8 cellular contexts compared by ENCODE assay signal in genomic region chr19:45469835-45470146, GRCh38. TPM values are rescaled to one million over a fixed set of nuclear protein-coding genes. Genes with fewer than 3 reads are reported as not detected.
DNase-seq lines count a peak whose midpoint lies in the region; ATAC-seq, FAIRE-seq and TF ChIP-seq lines count a peak whose summit lies in the region.

No MANE protein-coding gene starts in this region.

- peak overlapping the region; percentile 100 for H3K4me2 ChIP-seq in BLaER1
- H3K4me2 ChIP-seq in mammary epithelial cell (ENCODE audit: insufficient read depth, low read depth, low read length): peak overlapping the region; percentile 89
- peak overlapping the region; percentile 99 for H3K4me2 ChIP-seq in HepG2 (ENCODE audit: low read depth, low read length)

- no peak for FAIRE-seq in HepG2 (lab: Jason Lieb, UNC)

- no peak for TF ChIP-seq CTCF in GM20000 (IDR thresholded peaks at IDR 0.05; ENCODE audit: extremely low read depth, missing control alignments)
- no peak for TF ChIP-seq CTCF in mammary epithelial cell (conservative IDR thresholded peaks at IDR 0.05 in 1 of 2, IDR thresholded peaks at IDR 0.05 in 1 of 2; ENCODE audit: extremely low read depth in 1 of 2, insufficient read depth in 1 of 2, low read depth in 1 of 2, low read length in 2 of 2)
- TF ChIP-seq CTCF in HepG2 (CRISPR knock-in tag; IDR thresholded peaks at IDR 0.05): no peak
- TF ChIP-seq CTCF in thyroid gland (IDR thresholded peaks at IDR 0.05): no peak

- H2AFZ ChIP-seq in mammary epithelial cell (ENCODE audit: low read depth, low read length): no peak overlapping the region
- H2AFZ ChIP-seq in HepG2 (ENCODE audit: low read length): no peak overlapping the region

- H4K20me1 ChIP-seq in BLaER1: peaks cover 19% of the 10 kb centered on the region
- H4K20me1 ChIP-seq in mammary epithelial cell (ENCODE audit: insufficient read depth, low read length): no peaks in the 10 kb centered on the region
- H4K20me1 ChIP-seq in HepG2 (ENCODE audit: insufficient read depth, low read length): peaks cover 5% of the 10 kb centered on the region; the same call in 1 of the 2 replicates

- H3K36me3 ChIP-seq in BLaER1: no peaks in the 10 kb centered on the region
- H3K36me3 ChIP-seq in mammary epithelial cell (ENCODE audit: insufficient read depth, low read length): no peaks in the 10 kb centered on the region
- H3K36me3 ChIP-seq in HepG2 (replicated peaks in 1 of 2; ENCODE audit: control insufficient read depth in 1 of 2, insufficient read depth in 2 of 2, low read length in 2 of 2): no peaks in the 10 kb centered on the region
- no peaks in the 10 kb centered on the region for H3K36me3 ChIP-seq in thyroid gland

- peak overlapping the region; percentile 81 for H3K4me3 ChIP-seq in BLaER1
- peak overlapping the region; percentile 61 to 96 (median 62) for H3K4me3 ChIP-seq in mammary epithelial cell (replicated peaks in 1 of 3; ENCODE audit: insufficient read depth in 1 of 3, low read depth in 2 of 3, low read length in 3 of 3)
- H3K4me3 ChIP-seq in HepG2 (replicated peaks in 1 of 3; ENCODE audit: insufficient read depth in 1 of 3, low read depth in 2 of 3, low read length in 3 of 3): peak overlapping the region; percentile 76 to 91 (median 89)
- H3K4me3 ChIP-seq in thyroid gland (replicated peaks in 1 of 3): peak overlapping the region; percentile 23 to 83 (median 53)

- TF ChIP-seq EP300 in HepG2 (IDR thresholded peaks at IDR 0.05; ENCODE audit: low read depth in 2 of 2, low read length in 2 of 2) (no peak), HepG2 (CRISPR knock-in tag; IDR thresholded peaks at IDR 0.05; ENCODE audit: borderline replicate concordance) (no peak)

- BruUV-seq in mammary epithelial cell (replicated peaks; lab: Mats Ljungman, UMichigan) (no TSS peak), HepG2 (replicated peaks; lab: Mats Ljungman, UMichigan) (no TSS peak)

- TF ChIP-seq POLR2A in HepG2 (IDR thresholded peaks at IDR 0.05; ENCODE audit: insufficient read depth in 1 of 2, low read depth in 2 of 2, low read length in 2 of 2): peak; percentile 53 to 64; a peak in 3 of 4 replicates
- peak in 1 of 2 donors; percentile 78 for TF ChIP-seq POLR2A in thyroid gland (IDR thresholded peaks at IDR 0.05)

- 0% methylated on average over 10 of the region's 14 CpGs for WGBS in mammary epithelial cell (ENCODE audit: low coverage, missing lambda C conversion rate)
- WGBS in HepG2 (ENCODE audit: low lambda C conversion rate): 0% methylated on average over 2 of the region's 14 CpGs
- 1 to 4% methylated on average over 12 to 13 of the region's 14 CpGs for WGBS in thyroid gland, 2 donors

- TF ChIP-seq RAD21 in HepG2 (CRISPR knock-in tag; IDR thresholded peaks at IDR 0.05): no peak

- POLR2A ChIA-PET in HepG2 (lab: Yijun Ruan, JAX): interaction anchor here (0.6 to 4.1 kb wide), 12 partner anchors 9 to 487 kb away, joined by 3 to 40 read pairs (median 4); partner anchors contain the start of genes BLOC1S3, ERCC1 and TRAPPC6A

- H3K27me3 ChIP-seq in BLaER1 (peaks cover 52% of the 10 kb centered on the region), mammary epithelial cell (ENCODE audit: insufficient read depth, low read length) (no peaks in the 10 kb centered on the region), HepG2 (ENCODE audit: control insufficient read depth in 1 of 2, insufficient read depth in 2 of 2, low read length in 2 of 2) (peaks cover 0 to 3% of the 10 kb centered on the region in 2 experiments; a peak in 2 of 5 replicates), thyroid gland (no peaks in the 10 kb centered on the region)

- H3K4me1 ChIP-seq in BLaER1: peaks cover 42% of the 10 kb centered on the region
- H3K4me1 ChIP-seq in mammary epithelial cell (ENCODE audit: insufficient read depth, low read length): peaks cover 16% of the 10 kb centered on the region
- H3K4me1 ChIP-seq in HepG2 (ENCODE audit: insufficient read depth, low read length): peaks cover 26% of the 10 kb centered on the region
- peaks cover 18 to 36% of the 10 kb centered on the region in 2 donors for H3K4me1 ChIP-seq in thyroid gland

- DNase-seq in GM20000 (ENCODE audit: low spot score): peak; percentile 90
- DNase-seq in NOMO-1 treated with DMSO at 0.1 percent for 48 hours (lab: John Stamatoyannopoulos, UW; ENCODE audit: unreplicated experiment): peak; percentile 83
- DNase-seq in mammary epithelial cell: no peak
- DNase-seq in HepG2 (ENCODE audit: low spot score): peak; percentile 85
- DNase-seq in thyroid gland: peak; percentile 95

- dilution Hi-C loops in mammary epithelial cell (cut with HindIII; ENCODE audit: low sequenced_read_pairs): loop anchor here (10.0 kb wide), 2 partner anchors 225 to 235 kb away; partner anchors contain the start of genes QPCTL and SNRPD2

- in situ Hi-C loops in mammary epithelial cell (cut with MboI; ENCODE audit: low sequenced_read_pairs in 2 of 2): loop anchor here in 1 of 2 donors (10.0 kb wide), 1 partner anchor 45 kb away; the partner anchor contains the start of gene ERCC1
- in situ Hi-C loops in HepG2 (cut with HindIII; ENCODE audit: extremely low pct_ligation_motif_present, low pct_unique_long_range_greater_than_20kb): loop anchor here (10.0 kb wide), 1 partner anchor 45 kb away; the partner anchor contains the start of gene ERCC1

- intact Hi-C loops in mammary epithelial cell (cut with micrococcal nuclease): loop anchor here (2.0 kb wide), 1 partner anchor 37 kb away; the partner anchor contains the start of gene VASP
- intact Hi-C loops in HepG2 (cut with micrococcal nuclease; ENCODE audit: unreplicated experiment): no loop called here
- intact Hi-C loops in thyroid gland (cut with DNase I): no loop called here

- H3K79me2 ChIP-seq in mammary epithelial cell (ENCODE audit: insufficient read depth, low read length): no peaks in the 10 kb centered on the region
- H3K79me2 ChIP-seq in HepG2 (ENCODE audit: insufficient read depth, low read length): no peaks in the 10 kb centered on the region

- CTCF ChIA-PET in mammary epithelial cell (lab: Charles Lee; ENCODE audit: low non-redundant PET): interaction anchor here (0.8 kb wide), 1 partner anchor 29 kb away, joined by 6 read pairs; no protein-coding TSS in a partner anchor
- CTCF ChIA-PET in HepG2 (lab: Yijun Ruan, JAX; ENCODE audit: low intra/inter-chr PET ratio, low total read pairs): no interaction called here

- H3K27ac ChIP-seq in BLaER1 (peak overlapping the region; percentile 70), mammary epithelial cell (ENCODE audit: insufficient read depth, low read depth, low read length) (peak overlapping the region; percentile 94), HepG2 (ENCODE audit: extremely low read length, insufficient read depth, low read length) (peak overlapping the region; percentile 96), thyroid gland (peak overlapping the region; percentile 94 to 98 (median 95))

- H3K9ac ChIP-seq in BLaER1 (peak overlapping the region; percentile 76; the same call in 1 of the 2 replicates), mammary epithelial cell (ENCODE audit: insufficient read depth, low read length) (peak overlapping the region; percentile 93), HepG2 (ENCODE audit: insufficient read depth, low read depth, low read length) (peak overlapping the region; percentile 94)

- ATAC-seq in HepG2 (peak; percentile 75), HG03521 (IDR thresholded peaks at IDR 0.05; ENCODE audit: unreplicated experiment) (no peak), GM19324 (IDR thresholded peaks at IDR 0.05; ENCODE audit: low FRiP score, unreplicated experiment) (no peak)

- no peaks in the 10 kb centered on the region for H3K9me3 ChIP-seq in BLaER1
- H3K9me3 ChIP-seq in mammary epithelial cell (replicated peaks; ENCODE audit: insufficient read depth, low read length): no peaks in the 10 kb centered on the region
- H3K9me3 ChIP-seq in HepG2 (ENCODE audit: low read length): no peaks in the 10 kb centered on the region
- no peaks in the 10 kb centered on the region for H3K9me3 ChIP-seq in thyroid gland

RNA-seq across cellular contexts. Expression of gene FOSB, which starts 2.0 kb away (rescaled TPM):
- 10 to 100 TPM in 1 of 2 donors, 1 to 10 TPM in 1; 1.8 to 49.1 TPM for total RNA-seq in mammary epithelial cell
- 2.6 TPM for polyA plus RNA-seq in mammary epithelial cell
- polyA minus RNA-seq in mammary epithelial cell: 27.0 TPM
- 0.21 and 6.0 TPM in 2 replicates for total RNA-seq in HepG2 (2016; rRNA removed; fragmentation: Illumina TruSeq; extraction: Trizol)
- 0.79 and 0.91 TPM in 2 replicates for total RNA-seq in HepG2 (2016; cell fraction: cytosol; rRNA removed; fragmentation: Illumina TruSeq; extraction: Trizol; ENCODE audit: low read depth)
- total RNA-seq in HepG2 (2016; cell fraction: insoluble cytoplasmic fraction; rRNA removed; fragmentation: Illumina TruSeq; extraction: Trizol): 0.37 and 5.7 TPM in 2 replicates
- 0.93 and 1.2 TPM in 2 replicates for total RNA-seq in HepG2 (2016; cell fraction: membrane; rRNA removed; fragmentation: Illumina TruSeq; extraction: Trizol)
- 17.8 and 18.2 TPM in 2 replicates for total RNA-seq in HepG2 (2016; cell fraction: nucleus; rRNA removed; fragmentation: Illumina TruSeq; extraction: Trizol)
- polyA plus RNA-seq in HepG2 (2011; rRNA removed): 2.8 TPM in 2 replicates
- 0.67 and 0.69 TPM in 2 replicates for polyA plus RNA-seq in HepG2 (2011; cell fraction: cytosol; rRNA removed)
- polyA plus RNA-seq in HepG2 (2011; cell fraction: nucleus; rRNA removed): 23.1 and 35.9 TPM in 2 replicates
- polyA plus RNA-seq in HepG2 (2012): 0.51 and 1.1 TPM in 2 replicates
- polyA plus RNA-seq in HepG2 (2016; cell fraction: cytosol; fragmentation: Illumina TruSeq; extraction: Trizol; ENCODE audit: low read depth): not detected in 2 replicates
- 0.35 and 0.74 TPM in 2 replicates for polyA plus RNA-seq in HepG2 (2016; cell fraction: insoluble cytoplasmic fraction; fragmentation: Illumina TruSeq; extraction: Trizol; ENCODE audit: low read depth)
- polyA plus RNA-seq in HepG2 (2016; cell fraction: membrane; fragmentation: Illumina TruSeq; extraction: Trizol; ENCODE audit: low read depth): 0.17 and 0.41 TPM in 2 replicates
- polyA plus RNA-seq in HepG2 (2016; cell fraction: nucleus; fragmentation: Illumina TruSeq; extraction: Trizol; ENCODE audit: insufficient read depth, low read depth): 17.9 and 36.0 TPM in 2 replicates
- polyA minus RNA-seq in HepG2 (2011; rRNA and poly(A)+ RNA removed; ENCODE audit: low replicate concordance): 16.2 and 24.3 TPM in 2 replicates
- polyA minus RNA-seq in HepG2 (2011; cell fraction: cytosol; rRNA and poly(A)+ RNA removed): 1.5 and 2.2 TPM in 2 replicates
- 32.3 and 48.2 TPM in 2 replicates for polyA minus RNA-seq in HepG2 (2011; cell fraction: nucleus; rRNA and poly(A)+ RNA removed)
- 1 to 10 TPM; 1.6 to 3.3 (median 2.4) TPM for total RNA-seq in thyroid gland

RNA-seq across cellular contexts. Expression of gene RTN2, which starts 27.1 kb away (rescaled TPM):
- 10 to 100 TPM; 11.0 to 16.9 TPM for total RNA-seq in mammary epithelial cell
- polyA plus RNA-seq in mammary epithelial cell: 11.5 TPM
- polyA minus RNA-seq in mammary epithelial cell: 11.9 TPM
- 2.1 and 2.9 TPM in 2 replicates for total RNA-seq in HepG2 (2016; rRNA removed; fragmentation: Illumina TruSeq; extraction: Trizol)
- total RNA-seq in HepG2 (2016; cell fraction: cytosol; rRNA removed; fragmentation: Illumina TruSeq; extraction: Trizol; ENCODE audit: low read depth): 5.1 and 6.2 TPM in 2 replicates
- 2.0 and 3.5 TPM in 2 replicates for total RNA-seq in HepG2 (2016; cell fraction: insoluble cytoplasmic fraction; rRNA removed; fragmentation: Illumina TruSeq; extraction: Trizol)
- total RNA-seq in HepG2 (2016; cell fraction: membrane; rRNA removed; fragmentation: Illumina TruSeq; extraction: Trizol): 6.2 and 8.3 TPM in 2 replicates
- total RNA-seq in HepG2 (2016; cell fraction: nucleus; rRNA removed; fragmentation: Illumina TruSeq; extraction: Trizol): 2.3 and 2.8 TPM in 2 replicates
- polyA plus RNA-seq in HepG2 (2011; rRNA removed): 17.1 and 18.0 TPM in 2 replicates
- polyA plus RNA-seq in HepG2 (2011; cell fraction: cytosol; rRNA removed): 13.2 and 17.0 TPM in 2 replicates
- 12.6 and 14.7 TPM in 2 replicates for polyA plus RNA-seq in HepG2 (2011; cell fraction: nucleus; rRNA removed)
- 11.2 and 15.2 TPM in 2 replicates for polyA plus RNA-seq in HepG2 (2012)
- polyA plus RNA-seq in HepG2 (2016; cell fraction: cytosol; fragmentation: Illumina TruSeq; extraction: Trizol; ENCODE audit: low read depth): 8.6 and 9.5 TPM in 2 replicates
- polyA plus RNA-seq in HepG2 (2016; cell fraction: insoluble cytoplasmic fraction; fragmentation: Illumina TruSeq; extraction: Trizol; ENCODE audit: low read depth): 3.9 and 4.7 TPM in 2 replicates
- 9.5 and 9.7 TPM in 2 replicates for polyA plus RNA-seq in HepG2 (2016; cell fraction: membrane; fragmentation: Illumina TruSeq; extraction: Trizol; ENCODE audit: low read depth)
- polyA plus RNA-seq in HepG2 (2016; cell fraction: nucleus; fragmentation: Illumina TruSeq; extraction: Trizol; ENCODE audit: insufficient read depth, low read depth): 11.0 and 11.5 TPM in 2 replicates
- polyA minus RNA-seq in HepG2 (2011; rRNA and poly(A)+ RNA removed; ENCODE audit: low replicate concordance): 6.0 and 30.0 TPM in 2 replicates
- 7.6 and 8.3 TPM in 2 replicates for polyA minus RNA-seq in HepG2 (2011; cell fraction: cytosol; rRNA and poly(A)+ RNA removed)
- 7.1 and 7.6 TPM in 2 replicates for polyA minus RNA-seq in HepG2 (2011; cell fraction: nucleus; rRNA and poly(A)+ RNA removed)
- total RNA-seq in thyroid gland: 1 to 10 TPM; 1.8 to 7.3 (median 4.6) TPM

RNA-seq across cellular contexts. Expression of gene PPM1N, which starts 28.5 kb away (rescaled TPM):
- 1 to 10 TPM; 1.3 to 2.1 TPM for total RNA-seq in mammary epithelial cell
- 2.3 TPM for polyA plus RNA-seq in mammary epithelial cell
- not detected for polyA minus RNA-seq in mammary epithelial cell
- total RNA-seq in HepG2 (2016; rRNA removed; fragmentation: Illumina TruSeq; extraction: Trizol): 0.31 and 0.67 TPM in 2 replicates
- 0.53 and 0.71 TPM in 2 replicates for total RNA-seq in HepG2 (2016; cell fraction: cytosol; rRNA removed; fragmentation: Illumina TruSeq; extraction: Trizol; ENCODE audit: low read depth)
- 0.48 and 0.91 TPM in 2 replicates for total RNA-seq in HepG2 (2016; cell fraction: insoluble cytoplasmic fraction; rRNA removed; fragmentation: Illumina TruSeq; extraction: Trizol)
- total RNA-seq in HepG2 (2016; cell fraction: membrane; rRNA removed; fragmentation: Illumina TruSeq; extraction: Trizol): 0.72 and 1.2 TPM in 2 replicates
- total RNA-seq in HepG2 (2016; cell fraction: nucleus; rRNA removed; fragmentation: Illumina TruSeq; extraction: Trizol): not detected in 2 replicates
- 1.3 and 1.8 TPM in 2 replicates for polyA plus RNA-seq in HepG2 (2011; rRNA removed)
- 2.6 TPM in 2 replicates for polyA plus RNA-seq in HepG2 (2011; cell fraction: cytosol; rRNA removed)
- polyA plus RNA-seq in HepG2 (2011; cell fraction: nucleus; rRNA removed): 1.1 and 2.1 TPM in 2 replicates
- 1.4 and 1.9 TPM in 2 replicates for polyA plus RNA-seq in HepG2 (2012)
- polyA plus RNA-seq in HepG2 (2016; cell fraction: cytosol; fragmentation: Illumina TruSeq; extraction: Trizol; ENCODE audit: low read depth): 0.86 and 1.5 TPM in 2 replicates
- polyA plus RNA-seq in HepG2 (2016; cell fraction: insoluble cytoplasmic fraction; fragmentation: Illumina TruSeq; extraction: Trizol; ENCODE audit: low read depth): 0.76 TPM in 1 of 2 replicates, not detected in the other
- 0.77 and 1.1 TPM in 2 replicates for polyA plus RNA-seq in HepG2 (2016; cell fraction: membrane; fragmentation: Illumina TruSeq; extraction: Trizol; ENCODE audit: low read depth)
- polyA plus RNA-seq in HepG2 (2016; cell fraction: nucleus; fragmentation: Illumina TruSeq; extraction: Trizol; ENCODE audit: insufficient read depth, low read depth): 1.2 TPM in 1 of 2 replicates, not detected in the other
- polyA minus RNA-seq in HepG2 (2011; rRNA and poly(A)+ RNA removed; ENCODE audit: low replicate concordance): 0.23 TPM in 1 of 2 replicates, not detected in the other
- not detected in 2 replicates for polyA minus RNA-seq in HepG2 (2011; cell fraction: cytosol; rRNA and poly(A)+ RNA removed)
- 0.50 TPM in 1 of 2 replicates, not detected in the other for polyA minus RNA-seq in HepG2 (2011; cell fraction: nucleus; rRNA and poly(A)+ RNA removed)
- 1 to 10 TPM in 1 of 4 donors, under 1 TPM in 1, not detected in 2; 0.73 to 1.1 TPM for total RNA-seq in thyroid gland

RNA-seq across cellular contexts. Expression of gene VASP, which starts 37.5 kb away (rescaled TPM):
- total RNA-seq in mammary epithelial cell (100 to 1,000 TPM; 160 to 201 TPM), HepG2 (2016; rRNA removed; fragmentation: Illumina TruSeq; extraction: Trizol) (64.6 and 67.1 TPM in 2 replicates), thyroid gland (10 to 100 TPM; 34.3 to 50.8 (median 45.1) TPM)
- polyA plus RNA-seq in mammary epithelial cell (93.9 TPM), HepG2 (2011; rRNA removed) (41.8 and 49.1 TPM in 2 replicates)
- 122 TPM for polyA minus RNA-seq in mammary epithelial cell
- total RNA-seq in HepG2 (2016; cell fraction: cytosol; rRNA removed; fragmentation: Illumina TruSeq; extraction: Trizol; ENCODE audit: low read depth): 22.8 and 24.0 TPM in 2 replicates
- 60.7 and 68.5 TPM in 2 replicates for total RNA-seq in HepG2 (2016; cell fraction: insoluble cytoplasmic fraction; rRNA removed; fragmentation: Illumina TruSeq; extraction: Trizol)
- 55.3 and 59.3 TPM in 2 replicates for total RNA-seq in HepG2 (2016; cell fraction: membrane; rRNA removed; fragmentation: Illumina TruSeq; extraction: Trizol)
- total RNA-seq in HepG2 (2016; cell fraction: nucleus; rRNA removed; fragmentation: Illumina TruSeq; extraction: Trizol): 38.8 and 40.6 TPM in 2 replicates
- polyA plus RNA-seq in HepG2 (2011; cell fraction: cytosol; rRNA removed): 29.9 and 46.4 TPM in 2 replicates
- polyA plus RNA-seq in HepG2 (2011; cell fraction: nucleus; rRNA removed): 78.2 and 83.1 TPM in 2 replicates
- polyA plus RNA-seq in HepG2 (2012): 30.9 and 35.9 TPM in 2 replicates
- polyA plus RNA-seq in HepG2 (2016; cell fraction: cytosol; fragmentation: Illumina TruSeq; extraction: Trizol; ENCODE audit: low read depth): 20.6 and 22.3 TPM in 2 replicates
- 75.4 and 76.4 TPM in 2 replicates for polyA plus RNA-seq in HepG2 (2016; cell fraction: insoluble cytoplasmic fraction; fragmentation: Illumina TruSeq; extraction: Trizol; ENCODE audit: low read depth)
- 40.8 and 44.1 TPM in 2 replicates for polyA plus RNA-seq in HepG2 (2016; cell fraction: membrane; fragmentation: Illumina TruSeq; extraction: Trizol; ENCODE audit: low read depth)
- 70.9 and 74.4 TPM in 2 replicates for polyA plus RNA-seq in HepG2 (2016; cell fraction: nucleus; fragmentation: Illumina TruSeq; extraction: Trizol; ENCODE audit: insufficient read depth, low read depth)
- polyA minus RNA-seq in HepG2 (2011; rRNA and poly(A)+ RNA removed; ENCODE audit: low replicate concordance): 38.0 and 110 TPM in 2 replicates
- polyA minus RNA-seq in HepG2 (2011; cell fraction: cytosol; rRNA and poly(A)+ RNA removed): 36.7 and 47.2 TPM in 2 replicates
- polyA minus RNA-seq in HepG2 (2011; cell fraction: nucleus; rRNA and poly(A)+ RNA removed): 31.7 and 50.2 TPM in 2 replicates

RNA-seq across cellular contexts. Expression of gene ERCC1, which starts 46.1 kb away (rescaled TPM):
- 100 to 1,000 TPM in 1 of 2 donors, 10 to 100 TPM in 1; 81.9 to 316 TPM for total RNA-seq in mammary epithelial cell
- polyA plus RNA-seq in mammary epithelial cell: 224 TPM
- 242 TPM for polyA minus RNA-seq in mammary epithelial cell
- 39.3 and 40.0 TPM in 2 replicates for total RNA-seq in HepG2 (2016; rRNA removed; fragmentation: Illumina TruSeq; extraction: Trizol)
- 45.6 and 63.1 TPM in 2 replicates for total RNA-seq in HepG2 (2016; cell fraction: cytosol; rRNA removed; fragmentation: Illumina TruSeq; extraction: Trizol; ENCODE audit: low read depth)
- total RNA-seq in HepG2 (2016; cell fraction: insoluble cytoplasmic fraction; rRNA removed; fragmentation: Illumina TruSeq; extraction: Trizol): 33.8 and 46.8 TPM in 2 replicates
- total RNA-seq in HepG2 (2016; cell fraction: membrane; rRNA removed; fragmentation: Illumina TruSeq; extraction: Trizol): 47.2 and 50.6 TPM in 2 replicates
- 15.5 and 16.4 TPM in 2 replicates for total RNA-seq in HepG2 (2016; cell fraction: nucleus; rRNA removed; fragmentation: Illumina TruSeq; extraction: Trizol)
- polyA plus RNA-seq in HepG2 (2011; rRNA removed): 66.4 and 76.6 TPM in 2 replicates
- 48.2 and 78.5 TPM in 2 replicates for polyA plus RNA-seq in HepG2 (2011; cell fraction: cytosol; rRNA removed)
- polyA plus RNA-seq in HepG2 (2011; cell fraction: nucleus; rRNA removed): 84.4 and 86.6 TPM in 2 replicates
- 38.8 and 40.5 TPM in 2 replicates for polyA plus RNA-seq in HepG2 (2012)
- polyA plus RNA-seq in HepG2 (2016; cell fraction: cytosol; fragmentation: Illumina TruSeq; extraction: Trizol; ENCODE audit: low read depth): 57.8 and 73.2 TPM in 2 replicates
- 53.9 and 54.0 TPM in 2 replicates for polyA plus RNA-seq in HepG2 (2016; cell fraction: insoluble cytoplasmic fraction; fragmentation: Illumina TruSeq; extraction: Trizol; ENCODE audit: low read depth)
- polyA plus RNA-seq in HepG2 (2016; cell fraction: membrane; fragmentation: Illumina TruSeq; extraction: Trizol; ENCODE audit: low read depth): 53.9 and 61.0 TPM in 2 replicates
- 40.4 and 44.1 TPM in 2 replicates for polyA plus RNA-seq in HepG2 (2016; cell fraction: nucleus; fragmentation: Illumina TruSeq; extraction: Trizol; ENCODE audit: insufficient read depth, low read depth)
- polyA minus RNA-seq in HepG2 (2011; rRNA and poly(A)+ RNA removed; ENCODE audit: low replicate concordance): 68.2 and 77.1 TPM in 2 replicates
- 28.0 and 42.8 TPM in 2 replicates for polyA minus RNA-seq in HepG2 (2011; cell fraction: cytosol; rRNA and poly(A)+ RNA removed)
- polyA minus RNA-seq in HepG2 (2011; cell fraction: nucleus; rRNA and poly(A)+ RNA removed): 23.7 and 24.2 TPM in 2 replicates
- 100 to 1,000 TPM in 2 of 4 donors, 10 to 100 TPM in 2; 89.1 to 157 (median 113) TPM for total RNA-seq in thyroid gland
